Comparison of ENCODE assay signal across 12 cellular contexts in genomic region chr2:181036445-181036844, GRCh38. TPM values are rescaled to one million over a fixed set of nuclear protein-coding genes. Genes with fewer than 3 reads are reported as not detected.
DNase-seq lines count a peak whose midpoint lies in the region; ATAC-seq, FAIRE-seq and TF ChIP-seq lines count a peak whose summit lies in the region.
"Had no signal": no experiment of that assay in that cellular context is flagged by ENCODE, and none has a peak within 500 bp of the region (broad histone marks: within the 10 kb centered on the region; RNA-seq: fewer than 3 reads in every experiment).

No MANE protein-coding gene starts in this region.

- H3K9me3 ChIP-seq in pancreas: no peaks in the 10 kb centered on the region
- H3K9me3 ChIP-seq: right lobe of liver, uterus had no signal

- 92 to 95% methylated on average over 2 of the region's 2 CpGs for WGBS in pancreas, 2 donors

- ATAC-seq in GM21786 (IDR thresholded peaks at IDR 0.05; ENCODE audit: unreplicated experiment) (peak; percentile 59), HG03442 (IDR thresholded peaks at IDR 0.05; ENCODE audit: unreplicated experiment) (peak; percentile 44), pancreas (no peak)
- peak; percentile 26 to 55 for ATAC-seq in natural killer cell treated with Interleukin-12 subunit alpha and Interleukin-12 subunit beta and Interleukin-15 and Interleukin-18, amount 100 ng/mL, for 72 hours
- ATAC-seq: right lobe of liver had no signal

- peak overlapping the region; percentile 39 for H3K4me3 Mint-ChIP-seq in natural killer cell treated with Interleukin-12 subunit alpha and Interleukin-12 subunit beta and Interleukin-15 and Interleukin-18, amount 100 ng/mL, for 72 hours

- peak overlapping the region; percentile 30 to 76 for H3K27ac Mint-ChIP-seq in natural killer cell treated with Interleukin-12 subunit alpha and Interleukin-12 subunit beta and Interleukin-15 and Interleukin-18, amount 100 ng/mL, for 72 hours

- FAIRE-seq in GM19239 (lab: Jason Lieb, UNC) (peak; percentile 71), pancreas (lab: Jason Lieb, UNC) (no peak)

- DNase-seq in GM19239 (ENCODE audit: insufficient read length, low spot score): no peak
- no peak for DNase-seq in natural killer cell treated with Interleukin-12 subunit alpha and Interleukin-12 subunit beta and Interleukin-15 and Interleukin-18, amount 100 ng/mL, for 72 hours (ENCODE audit: low spot score)
- DNase-seq in kidney tubule cell (ENCODE audit: low spot score): no peak
- DNase-seq in pancreas: no peak
- DNase-seq in H4 (ENCODE audit: low spot score): no peak
- DNase-seq: hippocampal formation, NCI-H187 treated with DMSO at 0.1 percent for 48 hours, right lobe of liver, uterus had no signal

- intact Hi-C loops in pancreas (cut with DNase I): no loop called here

- H3K4me1 ChIP-seq in pancreas: no peaks in the 10 kb centered on the region
- H3K4me1 ChIP-seq: uterus had no signal

- no peaks in the 10 kb centered on the region for H3K9me3 Mint-ChIP-seq in natural killer cell treated with Interleukin-12 subunit alpha and Interleukin-12 subunit beta and Interleukin-15 and Interleukin-18, amount 100 ng/mL, for 72 hours
- H3K9me3 Mint-ChIP-seq: activated naive CD4-positive, alpha-beta T cell treated with anti-CD3 and anti-CD28 coated beads, Interleukin-2, amount 50 U/mL, for 72 hours had no signal

- no peak overlapping the region for H3K4me3 ChIP-seq in pancreas
- H3K4me3 ChIP-seq: right lobe of liver, uterus had no signal

- peaks cover 30 to 31% of the 10 kb centered on the region in 2 donors for H3K4me1 Mint-ChIP-seq in natural killer cell treated with Interleukin-12 subunit alpha and Interleukin-12 subunit beta and Interleukin-15 and Interleukin-18, amount 100 ng/mL, for 72 hours (ENCODE audit: low read depth in 2 of 2)

- H3K27me3 ChIP-seq in pancreas: no peaks in the 10 kb centered on the region
- H3K27me3 ChIP-seq: right lobe of liver, uterus had no signal

- H3K36me3 Mint-ChIP-seq in natural killer cell treated with Interleukin-12 subunit alpha and Interleukin-12 subunit beta and Interleukin-15 and Interleukin-18, amount 100 ng/mL, for 72 hours: peaks cover 5% of the 10 kb centered on the region

- TF ChIP-seq CTCF in pancreas (IDR thresholded peaks at IDR 0.05): no peak

- H3K27me3 Mint-ChIP-seq in natural killer cell treated with Interleukin-12 subunit alpha and Interleukin-12 subunit beta and Interleukin-15 and Interleukin-18, amount 100 ng/mL, for 72 hours: no peaks in the 10 kb centered on the region

- no peak overlapping the region for H3K27ac ChIP-seq in pancreas
- H3K27ac ChIP-seq: right lobe of liver, uterus had no signal

- H3K36me3 ChIP-seq in pancreas: no peaks in the 10 kb centered on the region
- H3K36me3 ChIP-seq: right lobe of liver, uterus had no signal

RNA-seq across cellular contexts. Expression of gene UBE2E3, which starts 56.0 kb away (rescaled TPM):
- 10 to 100 TPM; 36.5 to 39.1 TPM for total RNA-seq in natural killer cell treated with Interleukin-12 subunit alpha and Interleukin-12 subunit beta and Interleukin-15 and Interleukin-18, amount 100 ng/mL, for 72 hours
- total RNA-seq in pancreas: 10 to 100 TPM; 21.1 to 36.5 (median 31.2) TPM
- 10 to 100 TPM; 23.0 to 42.7 TPM for polyA plus RNA-seq in pancreas
- total RNA-seq in H4 (2014; rRNA removed; shearing (Covaris generic)): 136 and 197 TPM in 2 replicates

Comparison
In these comparisons a context has a peak if more than half of its experiments do, and no peak if none do; other contexts are left out.
1. ATAC-seq: peak in GM21786 (single experiment), HG03442 (single experiment) and natural killer cell treated with Interleukin-12 subunit alpha and Interleukin-12 subunit beta and Interleukin-15 and Interleukin-18, amount 100 ng/mL, for 72 hours (2 of 2); none in pancreas (0 of 4).